Comparison of ENCODE assay signal across 2 cellular contexts in the genomic region with DNA sequence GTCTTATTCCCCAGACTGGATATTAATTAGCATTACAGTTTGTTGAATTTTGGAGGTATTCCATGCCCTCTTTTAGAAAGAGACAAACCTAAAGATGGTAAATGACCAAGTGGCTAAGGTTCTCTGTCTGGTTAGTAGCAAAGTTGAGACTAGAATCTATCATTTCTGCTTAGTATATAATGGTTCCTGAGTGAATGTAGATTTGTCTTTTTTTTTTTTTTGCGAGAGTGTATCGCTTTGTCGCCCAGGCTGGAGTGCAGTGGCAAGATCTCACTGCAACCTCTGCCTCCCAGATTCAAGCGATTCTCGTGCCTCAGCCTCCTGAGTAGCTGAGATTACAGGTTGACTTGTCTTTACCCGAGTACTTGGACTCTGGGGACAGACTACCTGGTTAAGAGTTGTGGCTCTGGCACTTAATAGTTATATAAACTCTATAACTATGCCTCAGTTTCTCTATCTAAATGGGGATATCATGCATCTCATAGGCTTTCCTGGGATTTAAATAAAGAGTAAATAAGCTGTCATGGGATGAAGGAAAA.
TF ChIP-seq lines count a peak whose summit lies in the region.

No MANE protein-coding gene starts in this region.

TF ChIP-seq in HepG2, 621 proteins besides CTCF, POLR2A, EP300 and RAD21:
- no peak for TF ChIP-seq SAFB2 (CRISPR knock-in tag; IDR thresholded peaks at IDR 0.05; ENCODE audit: borderline replicate concordance, low read depth)
- no peak for TF ChIP-seq CHCHD3 (CRISPR knock-in tag; IDR thresholded peaks at IDR 0.05)
- no peak for TF ChIP-seq MAFF (IDR thresholded peaks at IDR 0.05; ENCODE audit: low read depth, low read length)
- TF ChIP-seq, protein P1, sequence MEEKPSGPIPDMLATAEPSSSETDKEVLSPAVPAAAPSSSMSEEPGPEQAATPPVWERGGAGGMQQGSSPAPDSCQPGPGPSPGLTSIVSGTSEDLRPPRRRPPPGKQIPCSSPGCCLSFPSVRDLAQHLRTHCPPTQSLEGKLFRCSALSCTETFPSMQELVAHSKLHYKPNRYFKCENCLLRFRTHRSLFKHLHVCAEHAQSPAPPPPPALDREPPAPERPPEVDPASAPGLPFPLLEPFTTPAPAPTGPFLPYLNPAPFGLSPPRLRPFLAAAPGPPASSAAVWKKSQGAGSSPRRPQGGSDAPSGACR (CRISPR knock-in tag; IDR thresholded peaks at IDR 0.05), result no peak
- no peak for TF ChIP-seq GATA4 (IDR thresholded peaks at IDR 0.05; ENCODE audit: borderline replicate concordance, low read depth)
- TF ChIP-seq ZNF713 (CRISPR knock-in tag; IDR thresholded peaks at IDR 0.05), result no peak
- TF ChIP-seq MIXL1 (CRISPR knock-in tag; IDR thresholded peaks at IDR 0.05), result no peak
- TF ChIP-seq ATF7-NPFF (CRISPR knock-in tag; IDR thresholded peaks at IDR 0.05; ENCODE audit: low read depth), result no peak
- no peak for TF ChIP-seq RFX1 (IDR thresholded peaks at IDR 0.05)
- no peak for TF ChIP-seq SIX1 (CRISPR knock-in tag; IDR thresholded peaks at IDR 0.05; ENCODE audit: borderline replicate concordance)
TF ChIP-seq in HepG2: peak in this region for 0.

TF ChIP-seq in GM12891, 5 proteins besides CTCF, POLR2A, EP300 and RAD21:
- no peak for TF ChIP-seq POU2F2 (IDR thresholded peaks at IDR 0.05; ENCODE audit: low read depth, low read length)
- no peak for TF ChIP-seq POLR2AphosphoS5 (IDR thresholded peaks at IDR 0.05; ENCODE audit: low read depth, low read length)
- no peak for TF ChIP-seq PAX5 (IDR thresholded peaks at IDR 0.05; ENCODE audit: insufficient read depth, low read length, severe bottlenecking)
- TF ChIP-seq SPI1 (IDR thresholded peaks at IDR 0.05; ENCODE audit: low read depth, low read length), result no peak
- TF ChIP-seq TAF1 (IDR thresholded peaks at IDR 0.05; ENCODE audit: low read depth, low read length), result no peak
